In genomic region chr2:196066794-196067382, GRCh38 we compare ENCODE assay signal across 8 cellular contexts. TPM values are rescaled to one million over a fixed set of nuclear protein-coding genes. Genes with fewer than 3 reads are reported as not detected.
DNase-seq lines count a peak whose midpoint lies in the region; ATAC-seq, FAIRE-seq and TF ChIP-seq lines count a peak whose summit lies in the region.

No MANE protein-coding gene starts in this region.

- ATAC-seq in HG03280 (IDR thresholded peaks at IDR 0.05; ENCODE audit: unreplicated experiment) (no peak), GM21360 (IDR thresholded peaks at IDR 0.05; ENCODE audit: unreplicated experiment) (no peak), HG02588 (IDR thresholded peaks at IDR 0.05; ENCODE audit: unreplicated experiment) (no peak)

- H3K9me3 ChIP-seq in fibroblast of lung (ENCODE audit: control insufficient read depth, insufficient read depth, low read depth, low read length): no peaks in the 10 kb centered on the region

- H3K27ac ChIP-seq in HL-60 (replicated peaks): no peak overlapping the region
- no peak overlapping the region for H3K27ac ChIP-seq in fibroblast of lung (ENCODE audit: insufficient read depth, low read length)
- H3K27ac ChIP-seq in rectal smooth muscle tissue (ENCODE audit: low read depth, low read length): no peak overlapping the region

- H3K4me2 ChIP-seq in fibroblast of lung (ENCODE audit: extremely low read depth, insufficient read depth, low read length): no peak overlapping the region

- H3K9ac ChIP-seq in fibroblast of lung (ENCODE audit: insufficient read depth, low read length) (no peak overlapping the region), rectal smooth muscle tissue (ENCODE audit: low read length) (no peak overlapping the region)

- H3K4me3 ChIP-seq in HL-60 (replicated peaks; ENCODE audit: insufficient read depth, low read length) (no peak overlapping the region), fibroblast of lung (replicated peaks in 1 of 4; ENCODE audit: control extremely low read depth in 1 of 4, insufficient read depth in 1 of 4, low read depth in 3 of 4, low read length in 4 of 4) (no peak overlapping the region), rectal smooth muscle tissue (ENCODE audit: low read length) (peak overlapping the region; percentile 11)

- H3K4me1 ChIP-seq in fibroblast of lung (ENCODE audit: control insufficient read depth, extremely low read depth, insufficient read depth, low read length) (peaks cover 4% of the 10 kb centered on the region), rectal smooth muscle tissue (ENCODE audit: control insufficient read depth, insufficient read depth, low read length) (peaks cover 2% of the 10 kb centered on the region)

- no peaks in the 10 kb centered on the region for H3K79me2 ChIP-seq in fibroblast of lung (ENCODE audit: control insufficient read depth, insufficient read depth, low read length)

- no peak overlapping the region for H2AFZ ChIP-seq in fibroblast of lung (ENCODE audit: low read length)

- H3K36me3 ChIP-seq in fibroblast of lung (ENCODE audit: control insufficient read depth, insufficient read depth, low read length) (no peaks in the 10 kb centered on the region), rectal smooth muscle tissue (ENCODE audit: control insufficient read depth, insufficient read depth, low read length) (no peaks in the 10 kb centered on the region)

- peak; percentile 41 for FAIRE-seq in D721Med (lab: Jason Lieb, UNC)

- H4K20me1 ChIP-seq in fibroblast of lung (ENCODE audit: control insufficient read depth, extremely low read depth, insufficient read depth, low read length): no peaks in the 10 kb centered on the region

- peak; percentile 69 for TF ChIP-seq CTCF in D721Med (IDR thresholded peaks at IDR 0.05; ENCODE audit: insufficient read depth, missing control alignments)
- TF ChIP-seq CTCF in HL-60 (IDR thresholded peaks at IDR 0.05; ENCODE audit: insufficient read depth, low read length): peak; percentile 28
- TF ChIP-seq CTCF in fibroblast of lung (conservative IDR thresholded peaks at IDR 0.05 in 1 of 2, IDR thresholded peaks at IDR 0.05 in 1 of 2; ENCODE audit: low read depth in 1 of 2, low read length in 2 of 2): peak; percentile 45 to 53

- no peak for DNase-seq in D721Med (ENCODE audit: insufficient read length, low spot score)
- peak in 1 of 2 experiments; percentile 7 for DNase-seq in HL-60 (ENCODE audit: low read depth in 1 of 2, low spot score in 1 of 2)
- peak; percentile 39 to 57 for DNase-seq in SHP77 (lab: John Stamatoyannopoulos, UW)
- peak in 1 of 2 donors; percentile 57 for DNase-seq in fibroblast of lung (ENCODE audit: low read depth in 2 of 2)

- H3K27me3 ChIP-seq in HL-60 (ENCODE audit: insufficient read depth, poor library complexity, severe bottlenecking) (no peaks in the 10 kb centered on the region), fibroblast of lung (ENCODE audit: control insufficient read depth, insufficient read depth, low read length) (no peaks in the 10 kb centered on the region), rectal smooth muscle tissue (ENCODE audit: control insufficient read depth, insufficient read depth, low read length) (no peaks in the 10 kb centered on the region)

RNA-seq across cellular contexts. Expression of gene DNAH7, which starts 1.7 kb away (rescaled TPM):
- total RNA-seq in fibroblast of lung: 0.77 and 0.99 TPM in 2 replicates
- polyA plus RNA-seq in fibroblast of lung: 0.37 and 0.49 TPM in 2 replicates
- 0.59 and 1.6 TPM in 2 replicates for polyA plus RNA-seq in fibroblast of lung (2012)
- polyA minus RNA-seq in fibroblast of lung (ENCODE audit: low replicate concordance): not detected in 2 replicates
